ENCODE assay signal across 8 cellular contexts in the genomic region with DNA sequence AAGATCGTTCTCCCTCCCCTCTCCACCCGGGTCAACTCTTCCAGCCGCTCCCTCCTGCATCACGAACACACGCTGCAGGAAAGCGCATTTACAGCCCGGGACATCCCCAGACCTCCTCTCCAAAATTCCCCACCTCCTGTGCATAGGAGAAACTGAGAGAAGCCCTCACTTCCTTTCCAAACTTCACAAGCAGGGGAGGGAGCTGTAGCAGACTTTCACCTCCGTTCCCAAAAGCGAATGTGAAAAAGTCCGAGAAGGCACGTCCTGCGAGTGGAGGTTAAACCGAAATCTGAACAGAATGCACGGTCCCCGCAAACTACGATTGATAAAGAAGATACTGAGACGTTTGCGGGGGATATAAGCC. TPM values are rescaled to one million over a fixed set of nuclear protein-coding genes. Genes with fewer than 3 reads are reported as not detected.
DNase-seq lines count a peak whose midpoint lies in the region; ATAC-seq and TF ChIP-seq lines count a peak whose summit lies in the region.

No MANE protein-coding gene starts in this region.

- H3K4me1 Mint-ChIP-seq in neural progenitor cell: peaks cover 58% of the 10 kb centered on the region

- peaks cover 45% of the 10 kb centered on the region for H3K4me1 ChIP-seq in neural progenitor cell

- H3K27me3 Mint-ChIP-seq in neural progenitor cell (ENCODE audit: insufficient read depth, low read depth): peaks cover 11% of the 10 kb centered on the region

- H3K27me3 ChIP-seq in neural progenitor cell: no peaks in the 10 kb centered on the region

- H3F3A ChIP-seq in neural progenitor cell (ENCODE audit: low read depth): peaks cover 40% of the 10 kb centered on the region

- peaks cover 6% of the 10 kb centered on the region for H3K9me3 Mint-ChIP-seq in neural progenitor cell

- TF ChIP-seq CTCF in WI38 (IDR thresholded peaks at IDR 0.05; ENCODE audit: low read depth, low read length): no peak
- TF ChIP-seq CTCF in fibroblast of pulmonary artery (IDR thresholded peaks at IDR 0.05; ENCODE audit: low read length, missing control alignments): no peak
- TF ChIP-seq CTCF in neural progenitor cell (IDR thresholded peaks at IDR 0.05): no peak
- TF ChIP-seq CTCF in GM10266 (IDR thresholded peaks at IDR 0.05; ENCODE audit: control insufficient read depth, insufficient read depth, low read depth, missing control alignments): no peak

- no peaks in the 10 kb centered on the region for H3K9me3 ChIP-seq in neural progenitor cell (ENCODE audit: low read depth)

- H3K4me3 Mint-ChIP-seq in neural progenitor cell: peak overlapping the region; percentile 92

- H3K4me3 ChIP-seq in WI38 (ENCODE audit: low read depth, low read length) (peak overlapping the region; percentile 73), fibroblast of pulmonary artery (replicated peaks; ENCODE audit: low read depth, low read length) (peak overlapping the region; percentile 80), neural progenitor cell (peak overlapping the region; percentile 85)

- H4K20me1 ChIP-seq in neural progenitor cell (ENCODE audit: low read depth): no peaks in the 10 kb centered on the region

- peak overlapping the region; percentile 94 for H3K27ac ChIP-seq in neural progenitor cell

- peak overlapping the region; percentile 75 for H3K9ac ChIP-seq in neural progenitor cell

- no peaks in the 10 kb centered on the region for H3K36me3 ChIP-seq in neural progenitor cell

- ATAC-seq in HG03432 (IDR thresholded peaks at IDR 0.05; ENCODE audit: unreplicated experiment): peak; percentile 30

- peak overlapping the region; percentile 40 for H2AFZ ChIP-seq in neural progenitor cell (replicated peaks)

- peak overlapping the region; percentile 88 for H3K4me2 ChIP-seq in neural progenitor cell

- DNase-seq in NOMO-1 (lab: John Stamatoyannopoulos, UW; ENCODE audit: unreplicated experiment in 2 of 2) (peak; percentile 23 to 34), NOMO-1 treated with DMSO at 0.1 percent for 48 hours (lab: John Stamatoyannopoulos, UW; ENCODE audit: unreplicated experiment) (no peak), fibroblast of pulmonary artery (ENCODE audit: low read depth) (peak; percentile 63), neural progenitor cell (ENCODE audit: low spot score) (peak; percentile 45), middle frontal gyrus (ENCODE audit: extremely low spot score, low spot score) (no peak), GM10266 (ENCODE audit: extremely low spot score) (no peak)

- peaks cover 18% of the 10 kb centered on the region for H3K36me3 Mint-ChIP-seq in neural progenitor cell

- peaks cover 68% of the 10 kb centered on the region for H3K79me2 ChIP-seq in neural progenitor cell (ENCODE audit: low read depth)

- H3K27ac Mint-ChIP-seq in neural progenitor cell: peak overlapping the region; percentile 85

RNA-seq across cellular contexts. Expression of a gene that starts 0.5 kb away (rescaled TPM):
- total RNA-seq in neural progenitor cell (ENCODE audit: low replicate concordance): 246 and 287 TPM in 2 replicates

Comparison
In these comparisons a context has a peak if more than half of its experiments do, and no peak if none do; other contexts are left out.
1. DNase-seq: peak in NOMO-1 (2 of 2), fibroblast of pulmonary artery (single experiment) and neural progenitor cell (single experiment); none in NOMO-1 treated with DMSO at 0.1 percent for 48 hours (single experiment), middle frontal gyrus (single experiment) and GM10266 (single experiment).
2. Peak in every context shown above with its lines, with median percentiles within 50 percentile points of each other: H3K4me3 ChIP-seq.